ENCODE assay signal across 1 cellular context in the genomic region with DNA sequence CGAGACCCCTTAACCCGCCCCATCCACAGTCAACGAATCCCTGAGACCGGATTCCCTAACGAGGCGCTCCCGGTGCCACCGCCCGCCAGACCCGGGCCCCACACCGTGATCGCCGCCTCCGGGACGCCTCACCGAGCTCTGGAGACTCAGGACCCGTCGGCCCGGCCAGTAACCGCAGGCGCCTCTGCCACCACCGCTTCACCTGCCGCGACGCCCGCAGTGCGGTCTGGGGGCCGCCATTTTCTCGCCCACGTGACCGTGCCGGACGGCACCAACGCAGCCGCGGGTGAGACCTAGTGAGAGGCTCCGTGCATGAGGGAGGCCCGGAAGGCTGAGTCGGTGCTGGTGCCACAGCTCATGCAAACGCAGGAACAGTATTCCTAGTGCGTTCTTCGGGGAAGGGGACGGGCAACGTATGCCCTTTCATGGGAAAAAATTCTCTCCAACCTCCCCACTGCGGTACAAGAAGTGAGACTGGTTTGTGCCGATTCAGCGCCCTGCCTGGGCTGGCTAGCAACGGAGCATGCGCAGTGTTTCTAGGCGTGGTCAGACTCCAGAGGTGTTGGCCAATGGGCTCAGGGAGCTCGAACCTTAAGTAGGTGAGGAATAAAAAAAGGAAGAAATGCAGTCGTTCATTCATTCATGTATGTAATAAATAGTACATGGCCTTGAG.
TF ChIP-seq lines count a peak whose summit lies in the region.

Gene DOHH (minus strand): TSS at position 246 of the 673 bp plus-strand sequence. CDS start 3,860 bp downstream, outside the sequence.

TF ChIP-seq in WTC11, 78 proteins besides CTCF, POLR2A, EP300 and RAD21 (continued from another document and continues in another):
- TF ChIP-seq ZMAT4 (CRISPR knock-in tag; IDR thresholded peaks at IDR 0.05) (no peak), NR1H2 (CRISPR knock-in tag; IDR thresholded peaks at IDR 0.05) (no peak), OVOL2 (CRISPR knock-in tag; IDR thresholded peaks at IDR 0.05; ENCODE audit: borderline replicate concordance) (no peak), ZNF138 (CRISPR knock-in tag; conservative IDR thresholded peaks at IDR 0.05) (no peak), SOX15 (CRISPR knock-in tag; IDR thresholded peaks at IDR 0.05) (no peak), FOXP4 (CRISPR knock-in tag; IDR thresholded peaks at IDR 0.05) (peak; percentile 81), NFYB (CRISPR knock-in tag; conservative IDR thresholded peaks at IDR 0.05; ENCODE audit: low read depth) (peak; percentile 38; the same call in 1 of the 2 replicates), ZNF219 (CRISPR knock-in tag; IDR thresholded peaks at IDR 0.05; ENCODE audit: borderline replicate concordance) (no peak), USF2 (CRISPR knock-in tag; IDR thresholded peaks at IDR 0.05) (peak; percentile 100), ZNF425 (CRISPR knock-in tag; conservative IDR thresholded peaks at IDR 0.05) (no peak), ATF3 (CRISPR knock-in tag; conservative IDR thresholded peaks at IDR 0.05) (no peak), GABPB1 (CRISPR knock-in tag; IDR thresholded peaks at IDR 0.05) (peak; percentile 77), ZNF232 (CRISPR knock-in tag; IDR thresholded peaks at IDR 0.05) (peak; percentile 84), USF1 (CRISPR knock-in tag; IDR thresholded peaks at IDR 0.05) (peak; percentile 100), KAT7 (CRISPR knock-in tag; IDR thresholded peaks at IDR 0.05; ENCODE audit: borderline replicate concordance) (no peak), CREM (CRISPR knock-in tag; IDR thresholded peaks at IDR 0.05) (no peak), ZNF121 (CRISPR knock-in tag; IDR thresholded peaks at IDR 0.05) (no peak), NFE2L1 (CRISPR knock-in tag; IDR thresholded peaks at IDR 0.05) (peak; percentile 72; the same call in 1 of the 2 replicates), SP1 (CRISPR knock-in tag; conservative IDR thresholded peaks at IDR 0.05) (peak; percentile 94), ETV6 (CRISPR knock-in tag; IDR thresholded peaks at IDR 0.05) (peak; percentile 96), RELA (CRISPR knock-in tag; IDR thresholded peaks at IDR 0.05; ENCODE audit: borderline replicate concordance) (peak; percentile 49; the same call in 1 of the 2 replicates), E2F4 (CRISPR knock-in tag; IDR thresholded peaks at IDR 0.05; ENCODE audit: borderline replicate concordance, low read depth) (0 out of 2 replicates have a peak, but pooled peaks have one; percentile 35), EMX1 (CRISPR knock-in tag; IDR thresholded peaks at IDR 0.05) (no peak), SMAD4 (CRISPR knock-in tag; IDR thresholded peaks at IDR 0.05) (no peak), ATF1 (CRISPR knock-in tag; IDR thresholded peaks at IDR 0.05) (no peak), TEAD4 (CRISPR knock-in tag; IDR thresholded peaks at IDR 0.05) (no peak), E2F5 (CRISPR knock-in tag; IDR thresholded peaks at IDR 0.05) (no peak; the same call in 1 of the 2 replicates), MYBL2 (CRISPR knock-in tag; IDR thresholded peaks at IDR 0.05) (no peak), PRDM15 (CRISPR knock-in tag; IDR thresholded peaks at IDR 0.05) (no peak), ZNF263 (CRISPR knock-in tag; IDR thresholded peaks at IDR 0.05; ENCODE audit: low read depth) (no peak), CREB1 (CRISPR knock-in tag; IDR thresholded peaks at IDR 0.05) (no peak)
- TF ChIP-seq, protein P1, sequence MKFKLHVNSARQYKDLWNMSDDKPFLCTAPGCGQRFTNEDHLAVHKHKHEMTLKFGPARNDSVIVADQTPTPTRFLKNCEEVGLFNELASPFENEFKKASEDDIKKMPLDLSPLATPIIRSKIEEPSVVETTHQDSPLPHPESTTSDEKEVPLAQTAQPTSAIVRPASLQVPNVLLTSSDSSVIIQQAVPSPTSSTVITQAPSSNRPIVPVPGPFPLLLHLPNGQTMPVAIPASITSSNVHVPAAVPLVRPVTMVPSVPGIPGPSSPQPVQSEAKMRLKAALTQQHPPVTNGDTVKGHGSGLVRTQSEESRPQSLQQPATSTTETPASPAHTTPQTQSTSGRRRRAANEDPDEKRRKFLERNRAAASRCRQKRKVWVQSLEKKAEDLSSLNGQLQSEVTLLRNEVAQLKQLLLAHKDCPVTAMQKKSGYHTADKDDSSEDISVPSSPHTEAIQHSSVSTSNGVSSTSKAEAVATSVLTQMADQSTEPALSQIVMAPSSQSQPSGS (CRISPR knock-in tag; IDR thresholded peaks at IDR 0.05; ENCODE audit: borderline replicate concordance, low read depth): no peak
- TF ChIP-seq, protein P2, sequence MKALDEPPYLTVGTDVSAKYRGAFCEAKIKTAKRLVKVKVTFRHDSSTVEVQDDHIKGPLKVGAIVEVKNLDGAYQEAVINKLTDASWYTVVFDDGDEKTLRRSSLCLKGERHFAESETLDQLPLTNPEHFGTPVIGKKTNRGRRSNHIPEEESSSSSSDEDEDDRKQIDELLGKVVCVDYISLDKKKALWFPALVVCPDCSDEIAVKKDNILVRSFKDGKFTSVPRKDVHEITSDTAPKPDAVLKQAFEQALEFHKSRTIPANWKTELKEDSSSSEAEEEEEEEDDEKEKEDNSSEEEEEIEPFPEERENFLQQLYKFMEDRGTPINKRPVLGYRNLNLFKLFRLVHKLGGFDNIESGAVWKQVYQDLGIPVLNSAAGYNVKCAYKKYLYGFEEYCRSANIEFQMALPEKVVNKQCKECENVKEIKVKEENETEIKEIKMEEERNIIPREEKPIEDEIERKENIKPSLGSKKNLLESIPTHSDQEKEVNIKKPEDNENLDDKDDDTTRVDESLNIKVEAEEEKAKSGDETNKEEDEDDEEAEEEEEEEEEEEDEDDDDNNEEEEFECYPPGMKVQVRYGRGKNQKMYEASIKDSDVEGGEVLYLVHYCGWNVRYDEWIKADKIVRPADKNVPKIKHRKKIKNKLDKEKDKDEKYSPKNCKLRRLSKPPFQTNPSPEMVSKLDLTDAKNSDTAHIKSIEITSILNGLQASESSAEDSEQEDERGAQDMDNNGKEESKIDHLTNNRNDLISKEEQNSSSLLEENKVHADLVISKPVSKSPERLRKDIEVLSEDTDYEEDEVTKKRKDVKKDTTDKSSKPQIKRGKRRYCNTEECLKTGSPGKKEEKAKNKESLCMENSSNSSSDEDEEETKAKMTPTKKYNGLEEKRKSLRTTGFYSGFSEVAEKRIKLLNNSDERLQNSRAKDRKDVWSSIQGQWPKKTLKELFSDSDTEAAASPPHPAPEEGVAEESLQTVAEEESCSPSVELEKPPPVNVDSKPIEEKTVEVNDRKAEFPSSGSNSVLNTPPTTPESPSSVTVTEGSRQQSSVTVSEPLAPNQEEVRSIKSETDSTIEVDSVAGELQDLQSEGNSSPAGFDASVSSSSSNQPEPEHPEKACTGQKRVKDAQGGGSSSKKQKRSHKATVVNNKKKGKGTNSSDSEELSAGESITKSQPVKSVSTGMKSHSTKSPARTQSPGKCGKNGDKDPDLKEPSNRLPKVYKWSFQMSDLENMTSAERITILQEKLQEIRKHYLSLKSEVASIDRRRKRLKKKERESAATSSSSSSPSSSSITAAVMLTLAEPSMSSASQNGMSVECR (CRISPR knock-in tag; IDR thresholded peaks at IDR 0.05; ENCODE audit: borderline replicate concordance): no peak; the same call in 1 of the 2 replicates
